Comparison of ENCODE assay signal across 8 cellular contexts in the genomic region with DNA sequence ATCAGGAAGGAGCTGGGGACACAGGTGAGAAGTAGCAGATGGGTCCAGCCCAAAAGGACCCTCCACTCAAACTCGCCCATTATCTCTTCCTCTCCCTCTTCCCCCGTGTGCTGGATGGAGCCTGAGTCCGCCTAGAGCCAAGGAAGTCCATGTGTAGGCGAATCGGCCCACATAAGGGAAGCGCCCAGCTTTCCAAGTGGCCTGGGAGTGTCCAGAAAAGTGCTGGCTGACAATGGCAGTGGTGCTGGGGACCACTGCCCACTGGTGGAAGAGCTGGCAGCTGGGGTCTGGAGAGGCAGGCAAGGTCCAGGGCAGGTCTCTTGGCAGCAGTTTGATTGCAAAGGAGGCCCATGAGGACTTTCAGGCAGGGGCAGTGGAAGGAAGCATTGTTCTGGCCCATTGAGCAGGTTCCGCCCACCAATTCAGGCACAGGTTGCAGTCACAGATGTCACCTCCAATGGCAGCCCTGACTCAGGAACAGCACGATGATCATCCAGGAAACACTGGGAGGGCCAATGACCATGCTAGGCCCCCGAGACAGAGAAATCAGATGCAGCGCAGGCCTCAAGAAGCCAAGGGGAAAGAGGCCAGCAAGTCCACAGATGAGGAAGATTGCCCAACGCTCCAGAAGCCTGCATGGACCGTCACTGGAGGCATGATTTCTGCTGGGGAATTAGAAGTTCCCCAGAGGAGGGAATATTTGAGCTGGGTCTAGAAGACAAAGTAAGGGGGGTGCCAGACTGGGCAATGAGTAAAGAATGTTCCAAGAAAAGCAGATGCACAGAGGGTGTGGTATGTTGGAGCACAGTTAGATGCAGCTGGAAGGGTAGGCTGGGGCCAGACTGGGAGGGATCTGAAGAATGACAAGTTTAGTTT. TPM values are rescaled to one million over a fixed set of nuclear protein-coding genes. Genes with fewer than 3 reads are reported as not detected.
A peak's percentile ranks its signal among the peaks of the same experiment; 100 is the strongest.
DNase-seq lines count a peak whose midpoint lies in the region; ATAC-seq and TF ChIP-seq lines count a peak whose summit lies in the region.

No MANE protein-coding gene starts in this region.

- H3K36me3 ChIP-seq in mammary epithelial cell (ENCODE audit: insufficient read depth, low read length) (no peaks in the 10 kb centered on the region), aorta (ENCODE audit: control insufficient read depth in 1 of 2, insufficient read depth in 2 of 2, low read length in 1 of 2) (peaks cover 0 to 7% of the 10 kb centered on the region in 2 donors)

- peak overlapping the region; percentile 74 for H3K27ac Mint-ChIP-seq in MCF 10A (ENCODE audit: low read depth, unreplicated experiment)
- peak overlapping the region; percentile 12 for H3K27ac Mint-ChIP-seq in memory B cell

- H3K9me3 Mint-ChIP-seq in MCF 10A (ENCODE audit: unreplicated experiment) (no peaks in the 10 kb centered on the region), memory B cell (no peaks in the 10 kb centered on the region)

- intact Hi-C loops in MCF 10A (cut with micrococcal nuclease) (no loop called here), mammary epithelial cell (cut with micrococcal nuclease) (no loop called here), aorta (cut with DNase I) (loop anchor here (5.0 kb wide), 3 partner anchors 42 to 262 kb away; no protein-coding TSS in a partner anchor)

- H3K4me1 Mint-ChIP-seq in MCF 10A (ENCODE audit: insufficient read depth, unreplicated experiment): peaks cover 26% of the 10 kb centered on the region
- H3K4me1 Mint-ChIP-seq in memory B cell: peaks cover 16% of the 10 kb centered on the region

- H3K9me3 ChIP-seq in mammary epithelial cell (replicated peaks; ENCODE audit: insufficient read depth, low read length): no peaks in the 10 kb centered on the region
- H3K9me3 ChIP-seq in aorta (ENCODE audit: control insufficient read depth, low read length): no peaks in the 10 kb centered on the region

- H3K27me3 ChIP-seq in mammary epithelial cell (ENCODE audit: insufficient read depth, low read length) (no peaks in the 10 kb centered on the region), aorta (ENCODE audit: control insufficient read depth in 1 of 2, insufficient read depth in 2 of 2, low read length in 1 of 2) (no peaks in the 10 kb centered on the region)

- dilution Hi-C loops in mammary epithelial cell (cut with HindIII; ENCODE audit: low sequenced_read_pairs): loop anchor here (10.0 kb wide), 2 partner anchors 105 to 265 kb away; no protein-coding TSS in a partner anchor

- no peak for ATAC-seq in memory B cell (ENCODE audit: low read depth)
- no peak for ATAC-seq in aorta (ENCODE audit: low FRiP score)

- DNase-seq in MCF 10A (ENCODE audit: unreplicated experiment) (no peak), mammary epithelial cell (no peak), memory B cell (ENCODE audit: low spot score in 2 of 2) (no peak), aorta (peak in 1 of 2 donors; percentile 48), AML-193 (lab: John Stamatoyannopoulos, UW) (no peak), medulla oblongata (ENCODE audit: extremely low spot score) (no peak), NCI-H446 (lab: John Stamatoyannopoulos, UW) (no peak)

- TF ChIP-seq CTCF in MCF 10A (IDR thresholded peaks at IDR 0.05; ENCODE audit: unreplicated experiment) (no peak), mammary epithelial cell (conservative IDR thresholded peaks at IDR 0.05 in 1 of 2, IDR thresholded peaks at IDR 0.05 in 1 of 2; ENCODE audit: extremely low read depth in 1 of 2, insufficient read depth in 1 of 2, low read depth in 1 of 2, low read length in 2 of 2) (no peak)

- H3K4me2 ChIP-seq in mammary epithelial cell (ENCODE audit: insufficient read depth, low read depth, low read length): no peak overlapping the region

- peaks cover 5% of the 10 kb centered on the region for H3K79me2 ChIP-seq in mammary epithelial cell (ENCODE audit: insufficient read depth, low read length)

- H3K4me3 Mint-ChIP-seq in MCF 10A (ENCODE audit: unreplicated experiment) (peak overlapping the region; percentile 95), memory B cell (no peak overlapping the region)

- no peak overlapping the region for H3K9ac ChIP-seq in mammary epithelial cell (ENCODE audit: insufficient read depth, low read length)

- no peak overlapping the region for H2AFZ ChIP-seq in mammary epithelial cell (ENCODE audit: low read depth, low read length)

- H4K20me1 ChIP-seq in mammary epithelial cell (ENCODE audit: insufficient read depth, low read length): no peaks in the 10 kb centered on the region

- H3K27me3 Mint-ChIP-seq in MCF 10A (ENCODE audit: insufficient read depth, unreplicated experiment) (no peaks in the 10 kb centered on the region), memory B cell (peaks cover 3% of the 10 kb centered on the region)

- H3K27ac ChIP-seq in mammary epithelial cell (ENCODE audit: insufficient read depth, low read depth, low read length) (no peak overlapping the region), cingulate gyrus (ENCODE audit: low read depth, low read length) (peak overlapping the region; percentile 19), aorta (ENCODE audit: low read depth in 1 of 2, low read length in 2 of 2) (peak overlapping the region in 1 of 2 donors; percentile 53)

- in situ Hi-C loops in mammary epithelial cell (cut with MboI; ENCODE audit: low sequenced_read_pairs in 2 of 2): loop anchor here (5.0 to 10.0 kb wide), 3 partner anchors 102 to 265 kb away; no protein-coding TSS in a partner anchor

- BruUV-seq in MCF 10A (replicated peaks; lab: Mats Ljungman, UMichigan): no TSS peak
- no TSS peak for BruUV-seq in mammary epithelial cell (replicated peaks; lab: Mats Ljungman, UMichigan)

- no peak overlapping the region for H3K4me3 ChIP-seq in mammary epithelial cell (replicated peaks in 1 of 3; ENCODE audit: insufficient read depth in 1 of 3, low read depth in 2 of 3, low read length in 3 of 3)
- peak overlapping the region; percentile 7 to 81 for H3K4me3 ChIP-seq in aorta (ENCODE audit: low read length in 2 of 2)

- WGBS in mammary epithelial cell (ENCODE audit: low coverage, missing lambda C conversion rate): 63% methylated on average over 11 of the region's 12 CpGs
- 57% methylated on average over 12 of the region's 12 CpGs for WGBS in aorta, 2 donors

- peaks cover 65% of the 10 kb centered on the region for H3K36me3 Mint-ChIP-seq in MCF 10A (ENCODE audit: insufficient read depth, unreplicated experiment)
- H3K36me3 Mint-ChIP-seq in memory B cell: peaks cover 1% of the 10 kb centered on the region

- peaks cover 14% of the 10 kb centered on the region for H3K4me1 ChIP-seq in mammary epithelial cell (ENCODE audit: insufficient read depth, low read length)
- peaks cover 0 to 2% of the 10 kb centered on the region in 2 donors for H3K4me1 ChIP-seq in aorta (ENCODE audit: control insufficient read depth in 1 of 2, insufficient read depth in 2 of 2, low read length in 2 of 2)

- POLR2A ChIA-PET in MCF 10A (lab: Yijun Ruan, JAX): interaction anchor here (2.0 kb wide), 1 partner anchor 107 kb away, joined by 10 read pairs; no protein-coding TSS in a partner anchor

- CTCF ChIA-PET in MCF 10A (lab: Yijun Ruan, JAX): interaction anchor here (0.7 to 2.6 kb wide), 8 partner anchors 10 to 479 kb away, joined by 3 to 21 read pairs (median 4); no protein-coding TSS in a partner anchor
- CTCF ChIA-PET in mammary epithelial cell (lab: Charles Lee; ENCODE audit: low non-redundant PET): interaction anchor here (0.6 kb wide), 1 partner anchor 107 kb away, joined by 3 read pairs; no protein-coding TSS in a partner anchor

RNA-seq across cellular contexts. Expression of a gene that starts 3.0 kb away (rescaled TPM):
- total RNA-seq in MCF 10A (2022) (207 and 254 TPM in 2 replicates), mammary epithelial cell (100 to 1,000 TPM in 1 of 2 donors, 10 to 100 TPM in 1; 81.4 to 145 TPM), aorta (1,000 to 10,000 TPM; 1,647 to 2,143 TPM)
- polyA plus RNA-seq in mammary epithelial cell (115 TPM), aorta (1,000 to 10,000 TPM; 1,008 to 2,529 TPM)
- 109 TPM for polyA minus RNA-seq in mammary epithelial cell

RNA-seq across cellular contexts. Expression of a gene that starts 14.8 kb away (rescaled TPM):
- total RNA-seq in MCF 10A (2022) (4.1 and 5.0 TPM in 2 replicates), mammary epithelial cell (1 to 10 TPM; 1.5 to 3.8 TPM), aorta (10 to 100 TPM; 79.9 to 82.3 TPM)
- polyA plus RNA-seq in mammary epithelial cell (4.4 TPM), aorta (10 to 100 TPM; 14.4 to 99.4 TPM)
- not detected for polyA minus RNA-seq in mammary epithelial cell

Comparison
In these comparisons a context has a peak if more than half of its experiments do, and no peak if none do; other contexts are left out.
1. H3K4me3 ChIP-seq: peak in aorta (2 of 2); none in mammary epithelial cell (0 of 3).
2. RNA of a gene that starts 14.8 kb away (total RNA-seq): 79.9 to 82.3 TPM in aorta; 4.1 to 5.0 TPM in MCF 10A and 1.5 to 3.8 TPM in mammary epithelial cell; every median in the first group is over 10 times any median in the second.
3. intact Hi-C loops: an anchor here in aorta (5.0 kb wide); none called in MCF 10A and mammary epithelial cell.